ENCODE assay signal across 17 cellular contexts in the genomic region with DNA sequence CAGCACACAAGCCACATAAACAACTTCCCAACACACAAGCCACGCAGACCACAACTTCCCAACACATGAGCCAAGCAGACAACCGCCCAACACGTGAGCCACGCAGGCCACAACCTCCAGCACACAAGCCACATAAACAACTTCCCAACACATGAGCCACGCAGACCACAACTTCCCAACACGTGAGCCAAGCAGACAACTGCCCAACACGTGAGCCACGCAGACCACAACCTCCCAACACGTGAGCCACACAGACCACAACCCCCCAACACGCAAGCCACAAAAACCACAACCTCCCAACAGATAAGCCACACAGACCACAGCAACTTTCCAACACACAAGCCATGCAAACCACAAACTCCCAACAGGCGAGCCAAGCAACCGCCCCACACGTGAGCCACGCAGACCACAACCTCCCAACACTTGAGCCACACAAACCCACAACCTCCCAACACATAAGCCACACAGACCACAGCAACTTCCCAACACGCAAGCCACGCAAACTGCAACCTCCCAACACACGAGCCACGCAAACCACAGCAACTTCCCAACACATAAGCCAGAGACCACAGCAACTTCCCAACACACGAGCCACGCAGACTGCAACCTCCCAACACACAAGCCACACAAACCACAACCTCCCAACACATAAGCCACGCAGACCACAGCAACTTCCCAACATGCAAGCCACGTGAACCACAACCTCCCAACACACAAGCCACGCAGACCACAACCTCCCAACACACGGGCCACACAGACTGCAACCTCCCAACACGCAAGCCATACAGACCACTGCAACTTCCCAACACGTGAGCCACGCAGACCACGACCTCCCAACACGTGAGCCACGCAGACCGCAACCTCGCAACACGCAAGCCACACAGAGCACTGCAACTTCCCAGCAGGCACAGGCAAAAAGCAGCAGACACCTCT. TPM values are rescaled to one million over a fixed set of nuclear protein-coding genes. Genes with fewer than 3 reads are reported as not detected.
DNase-seq lines count a peak whose midpoint lies in the region; ATAC-seq, FAIRE-seq and TF ChIP-seq lines count a peak whose summit lies in the region.
"Had no signal": no experiment of that assay in that cellular context is flagged by ENCODE, and none has a peak within 500 bp of the region (broad histone marks: within the 10 kb centered on the region; RNA-seq: fewer than 3 reads in every experiment).

No MANE protein-coding gene starts in this region.

- no peak for FAIRE-seq in HepG2 (lab: Jason Lieb, UNC)
- FAIRE-seq: D721Med had no signal

- TF ChIP-seq EP300 in HepG2 (IDR thresholded peaks at IDR 0.05; ENCODE audit: low read depth in 2 of 2, low read length in 2 of 2) (no peak), HepG2 (CRISPR knock-in tag; IDR thresholded peaks at IDR 0.05; ENCODE audit: borderline replicate concordance) (no peak)

- intact Hi-C loops in HepG2 (cut with micrococcal nuclease; ENCODE audit: unreplicated experiment) (no loop called here), right lobe of liver (cut with DNase I) (no loop called here)

- peaks cover 8% of the 10 kb centered on the region for H3K79me2 ChIP-seq in HepG2 (ENCODE audit: insufficient read depth, low read length)

- in situ Hi-C loops in HepG2 (cut with HindIII; ENCODE audit: extremely low pct_ligation_motif_present, low pct_unique_long_range_greater_than_20kb), result no loop called here

- no peaks in the 10 kb centered on the region for H3K27me3 Mint-ChIP-seq in activated T-helper 17 cell treated with anti-CD3 and anti-CD28 coated beads, Interleukin-2, amount 50 U/mL, for 72 hours
- no peaks in the 10 kb centered on the region for H3K27me3 Mint-ChIP-seq in naive B cell
- no peaks in the 10 kb centered on the region for H3K27me3 Mint-ChIP-seq in osteocyte (ENCODE audit: unreplicated experiment)

- H3K4me3 Mint-ChIP-seq in activated T-helper 17 cell treated with anti-CD3 and anti-CD28 coated beads, Interleukin-2, amount 50 U/mL, for 72 hours, result peak overlapping the region; percentile 12
- peak overlapping the region in 1 of 8 donors; percentile 64 for H3K4me3 Mint-ChIP-seq in naive B cell
- no peak overlapping the region for H3K4me3 Mint-ChIP-seq in osteocyte (ENCODE audit: unreplicated experiment)

- no peak for ATAC-seq in HepG2
- ATAC-seq in right lobe of liver, result no peak
- no peak for ATAC-seq in activated T-helper 17 cell treated with anti-CD3 and anti-CD28 coated beads, Interleukin-2, amount 50 U/mL, for 72 hours (replicated peaks)
- ATAC-seq in naive B cell (ENCODE audit: low read depth in 2 of 2), result no peak
- ATAC-seq: left lung had no signal

- H3K4me3 ChIP-seq in HepG2 (replicated peaks in 1 of 3; ENCODE audit: insufficient read depth in 1 of 3, low read depth in 2 of 3, low read length in 3 of 3) (no peak overlapping the region), right lobe of liver (no peak overlapping the region)
- H3K4me3 ChIP-seq: breast epithelium, left lung, PC-9, tibial nerve had no signal

- CTCF ChIA-PET in HepG2 (lab: Yijun Ruan, JAX; ENCODE audit: low intra/inter-chr PET ratio, low total read pairs), result no interaction called here

- H3K27ac Mint-ChIP-seq in activated T-helper 17 cell treated with anti-CD3 and anti-CD28 coated beads, Interleukin-2, amount 50 U/mL, for 72 hours, result peak overlapping the region; percentile 77
- H3K27ac Mint-ChIP-seq in naive B cell (peak overlapping the region in 4 of 6 donors; percentile 29 to 72 (median 71)), osteocyte (ENCODE audit: unreplicated experiment) (no peak overlapping the region)

- 0 out of 2 replicates have a peak, but pooled peaks cover 2% of the 10 kb centered on the region for H4K20me1 ChIP-seq in HepG2 (ENCODE audit: insufficient read depth, low read length)

- H3K4me1 ChIP-seq in HepG2 (ENCODE audit: insufficient read depth, low read length) (no peaks in the 10 kb centered on the region), right lobe of liver (no peaks in the 10 kb centered on the region)
- H3K4me1 ChIP-seq: breast epithelium, left lung, tibial nerve had no signal

- no peak overlapping the region for H3K9ac ChIP-seq in HepG2 (ENCODE audit: insufficient read depth, low read depth, low read length)

- 97% methylated on average over 31 of the region's 33 CpGs for WGBS in HepG2 (ENCODE audit: low lambda C conversion rate)
- 82% methylated on average over 22 of the region's 33 CpGs for WGBS in right lobe of liver (ENCODE audit: insufficient coverage, low coverage, low lambda C conversion rate, missing lambda C conversion rate)

- no peak overlapping the region for H3K27ac ChIP-seq in HepG2 (ENCODE audit: extremely low read length, insufficient read depth, low read length)
- H3K27ac ChIP-seq in right lobe of liver, result no peak overlapping the region
- H3K27ac ChIP-seq: breast epithelium, left lung, PC-9, tibial nerve had no signal

- no peak for TF ChIP-seq CTCF in HepG2 (CRISPR knock-in tag; IDR thresholded peaks at IDR 0.05)
- TF ChIP-seq CTCF in right lobe of liver (IDR thresholded peaks at IDR 0.05), result no peak
- no peak for TF ChIP-seq CTCF in osteocyte (IDR thresholded peaks at IDR 0.05)

- no peak for TF ChIP-seq POLR2A in HepG2 (IDR thresholded peaks at IDR 0.05; ENCODE audit: insufficient read depth in 1 of 2, low read depth in 2 of 2, low read length in 2 of 2)
- TF ChIP-seq POLR2A in right lobe of liver (IDR thresholded peaks at IDR 0.05), result no peak

- POLR2A ChIA-PET in HepG2 (lab: Yijun Ruan, JAX), result no interaction called here

- peaks cover 32 to 75% of the 10 kb centered on the region in 2 experiments for H3K36me3 ChIP-seq in HepG2 (replicated peaks in 1 of 2; ENCODE audit: control insufficient read depth in 1 of 2, insufficient read depth in 2 of 2, low read length in 2 of 2)
- peaks cover 5 to 64% (median 33%) of the 10 kb centered on the region in 4 donors for H3K36me3 ChIP-seq in right lobe of liver

- H3K27me3 ChIP-seq in HepG2 (ENCODE audit: control insufficient read depth in 1 of 2, insufficient read depth in 2 of 2, low read length in 2 of 2) (no peaks in the 10 kb centered on the region), right lobe of liver (no peaks in the 10 kb centered on the region)
- H3K27me3 ChIP-seq: breast epithelium, left lung, tibial nerve had no signal

- no peak overlapping the region for H2AFZ ChIP-seq in HepG2 (ENCODE audit: low read length)
- H2AFZ ChIP-seq: PC-9 had no signal

- H3K4me2 ChIP-seq in HepG2 (ENCODE audit: low read depth, low read length), result no peak overlapping the region
- H3K4me2 ChIP-seq: PC-9 had no signal

- no peak for TF ChIP-seq RAD21 in HepG2 (CRISPR knock-in tag; IDR thresholded peaks at IDR 0.05)

- no TSS peak for BruUV-seq in HepG2 (replicated peaks; lab: Mats Ljungman, UMichigan)

- peaks cover 81% of the 10 kb centered on the region for H3K36me3 Mint-ChIP-seq in activated T-helper 17 cell treated with anti-CD3 and anti-CD28 coated beads, Interleukin-2, amount 50 U/mL, for 72 hours (ENCODE audit: low read depth)
- H3K36me3 Mint-ChIP-seq in naive B cell, result peaks cover 16 to 56% of the 10 kb centered on the region in 2 donors
- H3K36me3 Mint-ChIP-seq in osteocyte (ENCODE audit: unreplicated experiment), result peaks cover 56% of the 10 kb centered on the region

- DNase-seq in HepG2 (ENCODE audit: low spot score), result no peak
- no peak for DNase-seq in right lobe of liver
- no peak for DNase-seq in naive B cell
- DNase-seq in osteocyte (ENCODE audit: extremely low spot score, unreplicated experiment), result no peak
- no peak for DNase-seq in stimulated activated CD4-positive, alpha-beta T cell treated with anti-CD3 and anti-CD28 coated beads, Interleukin-2, amount 100 ng/mL, for 48 hours
- DNase-seq in SW480 (ENCODE audit: low spot score), result no peak
- no peak for DNase-seq in mesenteric fat pad (ENCODE audit: low spot score)
- DNase-seq: effector CD8-positive, alpha-beta T cell; MM.1S; NCI-H2081 treated with DMSO at 0.1 percent for 48 hours; NCI-H526 treated with DMSO at 0.1 percent for 48 hours; PC-9 had no signal

- peaks cover 11% of the 10 kb centered on the region for H3K9me3 Mint-ChIP-seq in activated T-helper 17 cell treated with anti-CD3 and anti-CD28 coated beads, Interleukin-2, amount 50 U/mL, for 72 hours
- H3K9me3 Mint-ChIP-seq in naive B cell (peaks cover 0 to 8% (median 0%) of the 10 kb centered on the region in 7 donors), osteocyte (ENCODE audit: unreplicated experiment) (no peaks in the 10 kb centered on the region)

- H3K4me1 Mint-ChIP-seq in activated T-helper 17 cell treated with anti-CD3 and anti-CD28 coated beads, Interleukin-2, amount 50 U/mL, for 72 hours, result peaks cover 18% of the 10 kb centered on the region
- H3K4me1 Mint-ChIP-seq in naive B cell (peaks cover 11 to 27% (median 16%) of the 10 kb centered on the region in 3 donors), osteocyte (ENCODE audit: unreplicated experiment) (no peaks in the 10 kb centered on the region)

- H3K9me3 ChIP-seq in HepG2 (ENCODE audit: low read length) (no peaks in the 10 kb centered on the region), right lobe of liver (no peaks in the 10 kb centered on the region)
- H3K9me3 ChIP-seq: breast epithelium, left lung, tibial nerve had no signal

RNA-seq across cellular contexts. Expression of a gene that starts 10.1 kb away (rescaled TPM):
- total RNA-seq in HepG2 (2016; rRNA removed; fragmentation: Illumina TruSeq; extraction: Trizol), result 20.7 and 22.9 TPM in 2 replicates
- total RNA-seq in HepG2 (2016; cell fraction: cytosol; rRNA removed; fragmentation: Illumina TruSeq; extraction: Trizol; ENCODE audit: low read depth), result 6.6 and 8.1 TPM in 2 replicates
- 18.6 and 24.6 TPM in 2 replicates for total RNA-seq in HepG2 (2016; cell fraction: insoluble cytoplasmic fraction; rRNA removed; fragmentation: Illumina TruSeq; extraction: Trizol)
- 10.4 and 11.6 TPM in 2 replicates for total RNA-seq in HepG2 (2016; cell fraction: membrane; rRNA removed; fragmentation: Illumina TruSeq; extraction: Trizol)
- total RNA-seq in HepG2 (2016; cell fraction: nucleus; rRNA removed; fragmentation: Illumina TruSeq; extraction: Trizol), result 30.9 and 31.0 TPM in 2 replicates
- polyA plus RNA-seq in HepG2 (2011; rRNA removed), result 5.2 and 6.3 TPM in 2 replicates
- 4.5 and 4.6 TPM in 2 replicates for polyA plus RNA-seq in HepG2 (2011; cell fraction: cytosol; rRNA removed)
- polyA plus RNA-seq in HepG2 (2011; cell fraction: nucleus; rRNA removed), result 36.0 and 39.4 TPM in 2 replicates
- polyA plus RNA-seq in HepG2 (2012), result 10.7 and 10.9 TPM in 2 replicates
- 2.4 and 2.5 TPM in 2 replicates for polyA plus RNA-seq in HepG2 (2016; cell fraction: cytosol; fragmentation: Illumina TruSeq; extraction: Trizol; ENCODE audit: low read depth)
- polyA plus RNA-seq in HepG2 (2016; cell fraction: insoluble cytoplasmic fraction; fragmentation: Illumina TruSeq; extraction: Trizol; ENCODE audit: low read depth), result 17.6 and 19.2 TPM in 2 replicates
- polyA plus RNA-seq in HepG2 (2016; cell fraction: membrane; fragmentation: Illumina TruSeq; extraction: Trizol; ENCODE audit: low read depth), result 4.9 and 5.4 TPM in 2 replicates
- 65.1 and 68.5 TPM in 2 replicates for polyA plus RNA-seq in HepG2 (2016; cell fraction: nucleus; fragmentation: Illumina TruSeq; extraction: Trizol; ENCODE audit: insufficient read depth, low read depth)
- polyA minus RNA-seq in HepG2 (2011; rRNA and poly(A)+ RNA removed; ENCODE audit: low replicate concordance), result 15.9 and 73.1 TPM in 2 replicates
- 4.1 and 5.6 TPM in 2 replicates for polyA minus RNA-seq in HepG2 (2011; cell fraction: cytosol; rRNA and poly(A)+ RNA removed)
- polyA minus RNA-seq in HepG2 (2011; cell fraction: nucleus; rRNA and poly(A)+ RNA removed), result 30.7 and 34.1 TPM in 2 replicates
- 10 to 100 TPM; 10.7 to 16.7 (median 13.8) TPM for total RNA-seq in right lobe of liver
- 10 to 100 TPM; 65.2 to 72.5 TPM for total RNA-seq in activated T-helper 17 cell treated with anti-CD3 and anti-CD28 coated beads, Interleukin-2, amount 50 U/mL, for 72 hours
- 10 to 100 TPM in 4 of 6 donors, 1 to 10 TPM in 2; 5.6 to 16.2 (median 12.5) TPM for polyA plus RNA-seq in naive B cell (ENCODE audit: low read depth in 6 of 6)
- 38.2 and 39.4 TPM in 2 replicates for total RNA-seq in osteocyte
- 38.2 TPM for total RNA-seq in mesenteric fat pad

RNA-seq across cellular contexts. Expression of a gene that starts 10.2 kb away (rescaled TPM):
- total RNA-seq in HepG2 (2016; rRNA removed; fragmentation: Illumina TruSeq; extraction: Trizol) (33.0 and 39.5 TPM in 2 replicates), right lobe of liver (1 to 10 TPM in 2 of 6 experiments, under 1 TPM in 4; 0.15 to 3.2 (median 0.70) TPM), osteocyte (4.1 and 6.9 TPM in 2 replicates), mesenteric fat pad (1.2 TPM)
- total RNA-seq in HepG2 (2016; cell fraction: cytosol; rRNA removed; fragmentation: Illumina TruSeq; extraction: Trizol; ENCODE audit: low read depth), result 8.1 and 9.8 TPM in 2 replicates
- total RNA-seq in HepG2 (2016; cell fraction: insoluble cytoplasmic fraction; rRNA removed; fragmentation: Illumina TruSeq; extraction: Trizol), result 33.0 and 42.4 TPM in 2 replicates
- 19.4 and 20.2 TPM in 2 replicates for total RNA-seq in HepG2 (2016; cell fraction: membrane; rRNA removed; fragmentation: Illumina TruSeq; extraction: Trizol)
- 18.6 TPM in 2 replicates for total RNA-seq in HepG2 (2016; cell fraction: nucleus; rRNA removed; fragmentation: Illumina TruSeq; extraction: Trizol)
- polyA plus RNA-seq in HepG2 (2011; rRNA removed) (12.8 and 13.5 TPM in 2 replicates), naive B cell (ENCODE audit: low read depth in 6 of 6) (1 to 10 TPM in 5 of 6 donors, not detected in 1; 1.2 to 3.1 (median 1.8) TPM)
- 6.1 and 7.0 TPM in 2 replicates for polyA plus RNA-seq in HepG2 (2011; cell fraction: cytosol; rRNA removed)
- 11.6 and 18.6 TPM in 2 replicates for polyA plus RNA-seq in HepG2 (2011; cell fraction: nucleus; rRNA removed)
- 6.5 and 11.3 TPM in 2 replicates for polyA plus RNA-seq in HepG2 (2012)
- 4.9 and 6.9 TPM in 2 replicates for polyA plus RNA-seq in HepG2 (2016; cell fraction: cytosol; fragmentation: Illumina TruSeq; extraction: Trizol; ENCODE audit: low read depth)
- polyA plus RNA-seq in HepG2 (2016; cell fraction: insoluble cytoplasmic fraction; fragmentation: Illumina TruSeq; extraction: Trizol; ENCODE audit: low read depth), result 44.2 and 47.5 TPM in 2 replicates
- polyA plus RNA-seq in HepG2 (2016; cell fraction: membrane; fragmentation: Illumina TruSeq; extraction: Trizol; ENCODE audit: low read depth), result 13.5 and 13.6 TPM in 2 replicates
- polyA plus RNA-seq in HepG2 (2016; cell fraction: nucleus; fragmentation: Illumina TruSeq; extraction: Trizol; ENCODE audit: insufficient read depth, low read depth), result 42.0 and 45.8 TPM in 2 replicates
- 6.3 and 101 TPM in 2 replicates for polyA minus RNA-seq in HepG2 (2011; rRNA and poly(A)+ RNA removed; ENCODE audit: low replicate concordance)
- 4.5 and 11.3 TPM in 2 replicates for polyA minus RNA-seq in HepG2 (2011; cell fraction: cytosol; rRNA and poly(A)+ RNA removed)
- polyA minus RNA-seq in HepG2 (2011; cell fraction: nucleus; rRNA and poly(A)+ RNA removed), result 9.2 and 11.7 TPM in 2 replicates
- total RNA-seq in activated T-helper 17 cell treated with anti-CD3 and anti-CD28 coated beads, Interleukin-2, amount 50 U/mL, for 72 hours, result 10 to 100 TPM; 18.3 to 45.0 TPM

RNA-seq across cellular contexts. Expression of a gene that starts 31.7 kb away (rescaled TPM):
- total RNA-seq in HepG2 (2016; rRNA removed; fragmentation: Illumina TruSeq; extraction: Trizol) (1.4 and 4.0 TPM in 2 replicates), right lobe of liver (10 to 100 TPM in 2 of 6 experiments, 1 to 10 TPM in 3, under 1 TPM in 1; 0.50 to 14.4 (median 5.8) TPM), osteocyte (4.4 and 6.3 TPM in 2 replicates), mesenteric fat pad (11.0 TPM)
- 0.51 and 1.4 TPM in 2 replicates for total RNA-seq in HepG2 (2016; cell fraction: cytosol; rRNA removed; fragmentation: Illumina TruSeq; extraction: Trizol; ENCODE audit: low read depth)
- total RNA-seq in HepG2 (2016; cell fraction: insoluble cytoplasmic fraction; rRNA removed; fragmentation: Illumina TruSeq; extraction: Trizol), result 0.67 and 5.3 TPM in 2 replicates
- total RNA-seq in HepG2 (2016; cell fraction: membrane; rRNA removed; fragmentation: Illumina TruSeq; extraction: Trizol), result 1.5 and 2.0 TPM in 2 replicates
- total RNA-seq in HepG2 (2016; cell fraction: nucleus; rRNA removed; fragmentation: Illumina TruSeq; extraction: Trizol), result 8.6 and 9.6 TPM in 2 replicates
- polyA plus RNA-seq in HepG2 (2011; rRNA removed) (2.1 and 2.2 TPM in 2 replicates), naive B cell (ENCODE audit: low read depth in 6 of 6) (not detected)
- polyA plus RNA-seq in HepG2 (2011; cell fraction: cytosol; rRNA removed), result 1.6 and 2.1 TPM in 2 replicates
- polyA plus RNA-seq in HepG2 (2011; cell fraction: nucleus; rRNA removed), result 24.0 and 31.7 TPM in 2 replicates
- polyA plus RNA-seq in HepG2 (2012), result 3.2 and 7.4 TPM in 2 replicates
- 0.68 and 0.74 TPM in 2 replicates for polyA plus RNA-seq in HepG2 (2016; cell fraction: cytosol; fragmentation: Illumina TruSeq; extraction: Trizol; ENCODE audit: low read depth)
- polyA plus RNA-seq in HepG2 (2016; cell fraction: insoluble cytoplasmic fraction; fragmentation: Illumina TruSeq; extraction: Trizol; ENCODE audit: low read depth), result 1.2 and 2.3 TPM in 2 replicates
- 0.83 and 1.1 TPM in 2 replicates for polyA plus RNA-seq in HepG2 (2016; cell fraction: membrane; fragmentation: Illumina TruSeq; extraction: Trizol; ENCODE audit: low read depth)
- 21.9 and 23.7 TPM in 2 replicates for polyA plus RNA-seq in HepG2 (2016; cell fraction: nucleus; fragmentation: Illumina TruSeq; extraction: Trizol; ENCODE audit: insufficient read depth, low read depth)
- polyA minus RNA-seq in HepG2 (2011; rRNA and poly(A)+ RNA removed; ENCODE audit: low replicate concordance), result 7.7 and 72.5 TPM in 2 replicates
- 2.5 TPM in 1 of 2 replicates, not detected in the other for polyA minus RNA-seq in HepG2 (2011; cell fraction: cytosol; rRNA and poly(A)+ RNA removed)
- polyA minus RNA-seq in HepG2 (2011; cell fraction: nucleus; rRNA and poly(A)+ RNA removed), result 12.6 and 14.9 TPM in 2 replicates
- 10 to 100 TPM; 13.6 to 26.8 TPM for total RNA-seq in activated T-helper 17 cell treated with anti-CD3 and anti-CD28 coated beads, Interleukin-2, amount 50 U/mL, for 72 hours
